ENCODE assay signal across 1 cellular context in the genomic region with DNA sequence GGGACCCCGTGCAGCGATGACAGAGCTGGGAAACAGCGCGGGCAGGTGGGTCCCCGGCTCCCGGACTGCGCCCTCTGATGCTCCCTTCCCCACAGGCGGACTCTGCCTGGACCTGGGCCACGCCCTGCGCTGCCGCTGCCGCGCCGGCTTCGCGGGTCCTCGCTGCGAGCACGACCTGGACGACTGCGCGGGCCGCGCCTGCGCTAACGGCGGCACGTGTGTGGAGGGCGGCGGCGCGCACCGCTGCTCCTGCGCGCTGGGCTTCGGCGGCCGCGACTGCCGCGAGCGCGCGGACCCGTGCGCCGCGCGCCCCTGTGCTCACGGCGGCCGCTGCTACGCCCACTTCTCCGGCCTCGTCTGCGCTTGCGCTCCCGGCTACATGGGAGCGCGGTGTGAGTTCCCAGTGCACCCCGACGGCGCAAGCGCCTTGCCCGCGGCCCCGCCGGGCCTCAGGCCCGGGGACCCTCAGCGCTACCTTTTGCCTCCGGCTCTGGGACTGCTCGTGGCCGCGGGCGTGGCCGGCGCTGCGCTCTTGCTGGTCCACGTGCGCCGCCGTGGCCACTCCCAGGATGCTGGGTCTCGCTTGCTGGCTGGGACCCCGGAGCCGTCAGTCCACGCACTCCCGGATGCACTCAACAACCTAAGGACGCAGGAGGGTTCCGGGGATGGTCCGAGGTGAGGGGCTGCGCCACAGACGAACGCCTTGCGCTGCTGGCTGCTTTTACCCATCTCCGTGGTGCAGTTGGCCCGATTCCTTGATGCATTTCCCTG.
TF ChIP-seq lines count a peak whose summit lies in the region.

No MANE protein-coding gene starts in this region.

TF ChIP-seq in HepG2, 621 proteins besides CTCF, POLR2A, EP300 and RAD21 (continues in another document):
- TF ChIP-seq ZFY (CRISPR knock-in tag; IDR thresholded peaks at IDR 0.05) (peak; percentile 78), CREM (IDR thresholded peaks at IDR 0.05) (no peak), CREM (CRISPR knock-in tag; IDR thresholded peaks at IDR 0.05) (no peak), NAIF1 (CRISPR knock-in tag; IDR thresholded peaks at IDR 0.05; ENCODE audit: borderline replicate concordance) (peak; percentile 52; the same call in 1 of the 2 replicates), ZBED4 (CRISPR knock-in tag; IDR thresholded peaks at IDR 0.05; ENCODE audit: borderline replicate concordance) (no peak), PITX1 (CRISPR knock-in tag; IDR thresholded peaks at IDR 0.05) (no peak), ERF (CRISPR knock-in tag; IDR thresholded peaks at IDR 0.05) (peak; percentile 86), ZNF441 (CRISPR knock-in tag; IDR thresholded peaks at IDR 0.05; ENCODE audit: borderline replicate concordance) (peak; percentile 80), MTA1 (CRISPR knock-in tag; IDR thresholded peaks at IDR 0.05; ENCODE audit: borderline replicate concordance) (no peak), ZKSCAN1 (IDR thresholded peaks at IDR 0.05; ENCODE audit: low read length) (no peak), ISX (CRISPR knock-in tag; conservative IDR thresholded peaks at IDR 0.05) (peak; percentile 52; the same call in 1 of the 2 replicates), SSRP1 (CRISPR knock-in tag; IDR thresholded peaks at IDR 0.05) (no peak), HES4 (CRISPR knock-in tag; IDR thresholded peaks at IDR 0.05; ENCODE audit: borderline replicate concordance) (peak; percentile 96), EED (CRISPR knock-in tag; IDR thresholded peaks at IDR 0.05) (peak; percentile 58; the same call in 1 of the 2 replicates), SMAD9 (CRISPR knock-in tag; IDR thresholded peaks at IDR 0.05) (no peak), SALL1 (CRISPR knock-in tag; IDR thresholded peaks at IDR 0.05) (peak; percentile 85), ZNF205 (CRISPR knock-in tag; IDR thresholded peaks at IDR 0.05) (peak; percentile 42; the same call in 1 of the 2 replicates), FOXO1 (CRISPR knock-in tag; IDR thresholded peaks at IDR 0.05) (peak; percentile 25; the same call in 1 of the 2 replicates), ONECUT2 (CRISPR knock-in tag; IDR thresholded peaks at IDR 0.05) (0 out of 2 replicates have a peak, but pooled peaks have one; percentile 42), ZNF232 (CRISPR knock-in tag; IDR thresholded peaks at IDR 0.05; ENCODE audit: borderline replicate concordance) (peak; percentile 92; the same call in 1 of the 2 replicates), IRF2 (CRISPR knock-in tag; IDR thresholded peaks at IDR 0.05) (no peak; the same call in 1 of the 2 replicates), DNMT1 (CRISPR knock-in tag; IDR thresholded peaks at IDR 0.05) (peak; percentile 73; the same call in 1 of the 2 replicates), MEIS2 (CRISPR knock-in tag; IDR thresholded peaks at IDR 0.05) (peak; percentile 95), ARNTL (CRISPR knock-in tag; IDR thresholded peaks at IDR 0.05) (no peak), ZNF512B (CRISPR knock-in tag; IDR thresholded peaks at IDR 0.05; ENCODE audit: borderline replicate concordance) (no peak), AFF4 (CRISPR knock-in tag; IDR thresholded peaks at IDR 0.05) (no peak), MLXIP (CRISPR knock-in tag; IDR thresholded peaks at IDR 0.05; ENCODE audit: borderline replicate concordance) (peak; percentile 71; the same call in 1 of the 2 replicates)
- TF ChIP-seq, protein P1, sequence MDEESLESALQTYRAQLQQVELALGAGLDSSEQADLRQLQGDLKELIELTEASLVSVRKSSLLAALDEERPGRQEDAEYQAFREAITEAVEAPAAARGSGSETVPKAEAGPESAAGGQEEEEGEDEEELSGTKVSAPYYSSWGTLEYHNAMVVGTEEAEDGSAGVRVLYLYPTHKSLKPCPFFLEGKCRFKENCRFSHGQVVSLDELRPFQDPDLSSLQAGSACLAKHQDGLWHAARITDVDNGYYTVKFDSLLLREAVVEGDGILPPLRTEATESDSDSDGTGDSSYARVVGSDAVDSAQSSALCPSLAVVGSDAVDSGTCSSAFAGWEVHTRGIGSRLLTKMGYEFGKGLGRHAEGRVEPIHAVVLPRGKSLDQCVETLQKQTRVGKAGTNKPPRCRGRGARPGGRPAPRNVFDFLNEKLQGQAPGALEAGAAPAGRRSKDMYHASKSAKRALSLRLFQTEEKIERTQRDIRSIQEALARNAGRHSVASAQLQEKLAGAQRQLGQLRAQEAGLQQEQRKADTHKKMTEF (CRISPR knock-in tag; IDR thresholded peaks at IDR 0.05) = peak; percentile 35; the same call in 1 of the 2 replicates
- TF ChIP-seq, protein P2, sequence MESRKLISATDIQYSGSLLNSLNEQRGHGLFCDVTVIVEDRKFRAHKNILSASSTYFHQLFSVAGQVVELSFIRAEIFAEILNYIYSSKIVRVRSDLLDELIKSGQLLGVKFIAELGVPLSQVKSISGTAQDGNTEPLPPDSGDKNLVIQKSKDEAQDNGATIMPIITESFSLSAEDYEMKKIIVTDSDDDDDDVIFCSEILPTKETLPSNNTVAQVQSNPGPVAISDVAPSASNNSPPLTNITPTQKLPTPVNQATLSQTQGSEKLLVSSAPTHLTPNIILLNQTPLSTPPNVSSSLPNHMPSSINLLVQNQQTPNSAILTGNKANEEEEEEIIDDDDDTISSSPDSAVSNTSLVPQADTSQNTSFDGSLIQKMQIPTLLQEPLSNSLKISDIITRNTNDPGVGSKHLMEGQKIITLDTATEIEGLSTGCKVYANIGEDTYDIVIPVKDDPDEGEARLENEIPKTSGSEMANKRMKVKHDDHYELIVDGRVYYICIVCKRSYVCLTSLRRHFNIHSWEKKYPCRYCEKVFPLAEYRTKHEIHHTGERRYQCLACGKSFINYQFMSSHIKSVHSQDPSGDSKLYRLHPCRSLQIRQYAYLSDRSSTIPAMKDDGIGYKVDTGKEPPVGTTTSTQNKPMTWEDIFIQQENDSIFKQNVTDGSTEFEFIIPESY (CRISPR knock-in tag; IDR thresholded peaks at IDR 0.05) = no peak
- TF ChIP-seq, protein P3, sequence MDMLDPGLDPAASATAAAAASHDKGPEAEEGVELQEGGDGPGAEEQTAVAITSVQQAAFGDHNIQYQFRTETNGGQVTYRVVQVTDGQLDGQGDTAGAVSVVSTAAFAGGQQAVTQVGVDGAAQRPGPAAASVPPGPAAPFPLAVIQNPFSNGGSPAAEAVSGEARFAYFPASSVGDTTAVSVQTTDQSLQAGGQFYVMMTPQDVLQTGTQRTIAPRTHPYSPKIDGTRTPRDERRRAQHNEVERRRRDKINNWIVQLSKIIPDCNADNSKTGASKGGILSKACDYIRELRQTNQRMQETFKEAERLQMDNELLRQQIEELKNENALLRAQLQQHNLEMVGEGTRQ (IDR thresholded peaks at IDR 0.05; ENCODE audit: low read depth, low read length) = 0 out of 2 replicates have a peak, but pooled peaks have one; percentile 14
- TF ChIP-seq, protein P3 (CRISPR knock-in tag; IDR thresholded peaks at IDR 0.05; ENCODE audit: borderline replicate concordance) = no peak
- TF ChIP-seq, protein P4, sequence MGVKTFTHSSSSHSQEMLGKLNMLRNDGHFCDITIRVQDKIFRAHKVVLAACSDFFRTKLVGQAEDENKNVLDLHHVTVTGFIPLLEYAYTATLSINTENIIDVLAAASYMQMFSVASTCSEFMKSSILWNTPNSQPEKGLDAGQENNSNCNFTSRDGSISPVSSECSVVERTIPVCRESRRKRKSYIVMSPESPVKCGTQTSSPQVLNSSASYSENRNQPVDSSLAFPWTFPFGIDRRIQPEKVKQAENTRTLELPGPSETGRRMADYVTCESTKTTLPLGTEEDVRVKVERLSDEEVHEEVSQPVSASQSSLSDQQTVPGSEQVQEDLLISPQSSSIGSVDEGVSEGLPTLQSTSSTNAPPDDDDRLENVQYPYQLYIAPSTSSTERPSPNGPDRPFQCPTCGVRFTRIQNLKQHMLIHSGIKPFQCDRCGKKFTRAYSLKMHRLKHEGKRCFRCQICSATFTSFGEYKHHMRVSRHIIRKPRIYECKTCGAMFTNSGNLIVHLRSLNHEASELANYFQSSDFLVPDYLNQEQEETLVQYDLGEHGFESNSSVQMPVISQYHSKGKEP (CRISPR knock-in tag; IDR thresholded peaks at IDR 0.05) = peak; percentile 89; the same call in 1 of the 2 replicates
